ENCODE assay signal across 8 cellular contexts in genomic region chr1:171741872-171742576, GRCh38. TPM values are rescaled to one million over a fixed set of nuclear protein-coding genes. Genes with fewer than 3 reads are reported as not detected.
DNase-seq lines count a peak whose midpoint lies in the region; ATAC-seq, FAIRE-seq and TF ChIP-seq lines count a peak whose summit lies in the region.

Gene VAMP4 (minus strand): TSS chr1:171742065. CDS start chr1:171738414, 3,651 bp downstream.

- H2BK120ac ChIP-seq in trophoblast cell (ENCODE audit: insufficient read depth, low read length, poor library complexity) = peak within 1 kb of the TSS; percentile 61

- H3K4ac ChIP-seq in trophoblast cell (ENCODE audit: low read depth, low read length) = peak within 1 kb of the TSS; percentile 65

- no peak within 1 kb of the TSS for H3K23ac ChIP-seq in trophoblast cell (ENCODE audit: low read length)

- peak; percentile 86 for FAIRE-seq in GM12892 (lab: Jason Lieb, UNC)

- H3K27ac ChIP-seq in cardiac muscle cell = peak within 1 kb of the TSS; percentile 92
- peak within 1 kb of the TSS; percentile 77 for H3K27ac ChIP-seq in trophoblast cell (ENCODE audit: low read depth, low read length)
- H3K27ac ChIP-seq in tibial artery = peak within 1 kb of the TSS; percentile 93 to 98

- intact Hi-C loops in tibial artery (cut with DNase I; ENCODE audit: low total_unique reads) = no loop called here

- WGBS in trophoblast cell (ENCODE audit: extremely low coverage, insufficient coverage, insufficient read length) = no CpG with 5 or more reads among the region's 57 CpGs

- peak within 1 kb of the TSS; percentile 95 for H4K8ac ChIP-seq in trophoblast cell (ENCODE audit: low read depth, low read length)

- H3K27me3 ChIP-seq in adipocyte (replicated peaks; ENCODE audit: control insufficient read depth, insufficient read depth, low read length) (no peaks in the 10 kb centered on the region), cardiac muscle cell (no peaks in the 10 kb centered on the region), trophoblast cell (ENCODE audit: insufficient read depth, low read length) (no peaks in the 10 kb centered on the region), tibial artery (no peaks in the 10 kb centered on the region)

- peak within 1 kb of the TSS; percentile 86 for H4K12ac ChIP-seq in trophoblast cell (ENCODE audit: low read depth, low read length)

- no peak within 1 kb of the TSS for H2BK12ac ChIP-seq in trophoblast cell (ENCODE audit: low read length)

- peak; percentile 93 for ATAC-seq in HG02678 (IDR thresholded peaks at IDR 0.05; ENCODE audit: unreplicated experiment)

- H3K9me3 ChIP-seq in adipocyte (ENCODE audit: control insufficient read depth, low read length) = no peaks in the 10 kb centered on the region
- H3K9me3 ChIP-seq in cardiac muscle cell (ENCODE audit: low read depth) = no peaks in the 10 kb centered on the region
- H3K9me3 ChIP-seq in trophoblast cell (ENCODE audit: insufficient read depth, low read depth, low read length) = peaks cover 1% of the 10 kb centered on the region
- H3K9me3 ChIP-seq in tibial artery = no peaks in the 10 kb centered on the region

- TF ChIP-seq POLR2A in GM12892 (IDR thresholded peaks at IDR 0.05; ENCODE audit: low read depth, low read length) = peak; percentile 83

- peak within 1 kb of the TSS; percentile 96 for H3K9ac ChIP-seq in adipocyte (ENCODE audit: low read length)
- H3K9ac ChIP-seq in trophoblast cell (ENCODE audit: low read length) = peak within 1 kb of the TSS; percentile 78

- H2AK5ac ChIP-seq in trophoblast cell (ENCODE audit: low read length) = peak within 1 kb of the TSS; percentile 55

- H3K79me2 ChIP-seq in trophoblast cell (ENCODE audit: control insufficient read depth, insufficient read depth, low read length, poor library complexity) = peaks cover 5% of the 10 kb centered on the region

- peak within 1 kb of the TSS; percentile 97 for H3K4me2 ChIP-seq in trophoblast cell (ENCODE audit: low read length)

- H3K14ac ChIP-seq in trophoblast cell (ENCODE audit: low read length) = peak within 1 kb of the TSS; percentile 76

- H2BK5ac ChIP-seq in trophoblast cell (ENCODE audit: low read depth, low read length, poor library complexity) = peak within 1 kb of the TSS; percentile 52

- H3K4me3 ChIP-seq in adipocyte (ENCODE audit: low read length) = peak within 1 kb of the TSS; percentile 95
- H3K4me3 ChIP-seq in cardiac muscle cell = peak within 1 kb of the TSS; percentile 84
- peak within 1 kb of the TSS; percentile 86 for H3K4me3 ChIP-seq in trophoblast cell (ENCODE audit: low read depth, low read length)
- H3K4me3 ChIP-seq in tibial artery = peak within 1 kb of the TSS; percentile 67 to 81

- TF ChIP-seq CTCF in cardiac muscle cell (IDR thresholded peaks at IDR 0.05; ENCODE audit: low read depth, low read length) (no peak), tibial artery (IDR thresholded peaks at IDR 0.05) (no peak)

- H3K18ac ChIP-seq in trophoblast cell (ENCODE audit: low read length) = peak within 1 kb of the TSS; percentile 19

- H3K36me3 ChIP-seq in adipocyte (ENCODE audit: control insufficient read depth, insufficient read depth, low read length, severe bottlenecking) = peaks cover 13% of the 10 kb centered on the region
- peaks cover 6% of the 10 kb centered on the region for H3K36me3 ChIP-seq in cardiac muscle cell
- peaks cover 2 to 3% of the 10 kb centered on the region in 2 experiments for H3K36me3 ChIP-seq in trophoblast cell (ENCODE audit: control insufficient read depth in 1 of 2, insufficient read depth in 2 of 2, low read length in 2 of 2)
- H3K36me3 ChIP-seq in tibial artery = peaks cover under 1 to 9% (median 6%) of the 10 kb centered on the region in 3 donors

- H4K91ac ChIP-seq in trophoblast cell (ENCODE audit: low read depth, low read length) = peak within 1 kb of the TSS; percentile 77

- H3K4me1 ChIP-seq in adipocyte (ENCODE audit: control insufficient read depth, insufficient read depth, low read length) = peaks cover 27% of the 10 kb centered on the region
- peaks cover 18% of the 10 kb centered on the region for H3K4me1 ChIP-seq in cardiac muscle cell (ENCODE audit: low read depth)
- no peaks in the 10 kb centered on the region for H3K4me1 ChIP-seq in trophoblast cell (ENCODE audit: control insufficient read depth in 1 of 2, insufficient read depth in 2 of 2, low read length in 2 of 2)
- peaks cover 0 to 54% (median 39%) of the 10 kb centered on the region in 4 donors for H3K4me1 ChIP-seq in tibial artery

- peaks cover 12% of the 10 kb centered on the region for H3K79me1 ChIP-seq in trophoblast cell (ENCODE audit: low read length)

- peak within 1 kb of the TSS; percentile 89 for H2AFZ ChIP-seq in trophoblast cell (ENCODE audit: insufficient read depth, low read length, poor library complexity)

- DNase-seq in GM12892 (ENCODE audit: insufficient read length) = peak; percentile 46
- peak; percentile 81 for DNase-seq in NCI-H1105 treated with DMSO at 0.1 percent for 48 hours (lab: John Stamatoyannopoulos, UW)
- DNase-seq in T follicular helper cell (ENCODE audit: low read depth) = peak; percentile 76
- DNase-seq in adipocyte (ENCODE audit: low read depth) = peak; percentile 95
- peak; percentile 87 to 94 for DNase-seq in cardiac muscle cell (ENCODE audit: low read depth in 1 of 2, low spot score in 1 of 2)
- peak; percentile 80 to 87 for DNase-seq in trophoblast cell
- peak; percentile 88 to 94 for DNase-seq in tibial artery

RNA-seq across cellular contexts. Expression of gene VAMP4, which starts in this region (rescaled TPM):
- polyA plus RNA-seq in GM12892 (2012; ENCODE audit: missing spikeins) = 6.6 TPM
- 5.0 and 9.4 TPM in 2 replicates for total RNA-seq in cardiac muscle cell
- 6.9 and 8.6 TPM in 2 replicates for polyA plus RNA-seq in cardiac muscle cell
- polyA plus RNA-seq in trophoblast cell (2013) = 3.7 and 4.1 TPM in 2 replicates

Comparison
In these comparisons a context has a peak if more than half of its experiments do, and no peak if none do; other contexts are left out.
1. Peak in every context shown above with its lines: DNase-seq, ATAC-seq, H3K4me3 ChIP-seq and H3K27ac ChIP-seq.